ENCODE assay signal across 1 cellular context in the genomic region with DNA sequence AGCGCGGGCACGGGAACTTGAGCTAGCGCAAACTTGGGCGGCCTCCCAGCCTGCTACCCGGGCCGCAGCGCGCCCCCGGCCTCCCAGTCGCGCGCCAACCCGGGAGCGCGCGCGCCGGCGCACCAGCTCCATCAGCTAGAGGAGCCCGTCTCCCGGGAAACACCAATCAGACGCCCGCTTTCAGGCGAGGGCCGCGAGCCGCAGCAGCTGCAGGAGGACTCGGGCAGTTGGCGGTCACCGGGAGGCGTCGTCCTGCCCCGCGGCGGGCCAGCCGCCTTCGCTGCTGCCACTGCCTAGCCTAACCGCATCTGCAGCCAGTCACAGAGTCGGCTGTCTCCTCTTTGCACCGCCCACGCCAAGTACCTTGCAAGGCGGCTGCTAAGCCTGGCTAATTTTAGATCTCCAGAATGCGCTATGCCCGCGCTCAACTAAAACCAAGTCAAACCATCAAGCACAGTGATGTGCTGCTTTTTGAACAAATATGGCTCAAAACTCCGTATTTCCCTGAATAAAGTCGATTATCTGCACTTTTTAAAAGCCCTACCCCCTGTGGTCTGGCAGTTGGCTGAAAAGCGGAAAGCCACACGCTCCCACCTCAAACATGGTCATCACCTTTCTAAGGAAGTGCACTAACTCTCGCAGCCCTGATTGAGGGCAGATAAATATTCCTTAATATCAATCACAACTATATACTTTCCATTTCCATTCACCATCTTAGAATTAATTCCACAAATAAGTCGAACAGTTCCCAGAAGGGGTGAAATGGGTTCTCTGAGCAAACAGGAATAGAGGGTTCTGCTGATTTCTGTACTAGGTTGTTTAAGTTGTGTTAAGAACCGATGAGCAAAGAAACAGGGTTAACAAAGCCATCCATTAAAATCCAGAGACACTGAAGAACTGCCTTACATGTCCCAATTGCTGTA.
TF ChIP-seq lines count a peak whose summit lies in the region.

No MANE protein-coding gene starts in this region.

TF ChIP-seq in GM12878, 131 proteins besides CTCF, POLR2A, EP300 and RAD21 (continued from another document and continues in another):
- TF ChIP-seq ZBTB11 (CRISPR knock-in tag; IDR thresholded peaks at IDR 0.05) (no peak), BCLAF1 (IDR thresholded peaks at IDR 0.05) (no peak), NFYA (IDR thresholded peaks at IDR 0.05; ENCODE audit: borderline replicate concordance, low read depth, low read length) (no peak), BHLHE40 (IDR thresholded peaks at IDR 0.05; ENCODE audit: borderline replicate concordance in 1 of 2, low read depth in 2 of 2, low read length in 1 of 2) (peak in 1 of 2 experiments; percentile 20; a peak in 1 of 4 replicates), PAX5 (IDR thresholded peaks at IDR 0.05; ENCODE audit: borderline replicate concordance, low read depth, low read length) (no peak), SIN3A (IDR thresholded peaks at IDR 0.05; ENCODE audit: low read depth, low read length) (no peak), IKZF1 (conservative IDR thresholded peaks at IDR 0.05) (peak; percentile 47; the same call in 1 of the 2 replicates), FOXM1 (IDR thresholded peaks at IDR 0.05; ENCODE audit: low read depth, low read length) (no peak), GATAD2B (conservative IDR thresholded peaks at IDR 0.05; ENCODE audit: low read depth) (peak; percentile 36; the same call in 1 of the 2 replicates), POU2F2 (IDR thresholded peaks at IDR 0.05; ENCODE audit: borderline replicate concordance, low read depth, low read length) (no peak), NR2C2 (IDR thresholded peaks at IDR 0.05; ENCODE audit: borderline replicate concordance, control insufficient read depth, insufficient read length, low read depth) (no peak), RELA (IDR thresholded peaks at IDR 0.05; ENCODE audit: borderline replicate concordance, partially characterized antibody) (no peak), FOXK2 (IDR thresholded peaks at IDR 0.05) (no peak), PAX8 (IDR thresholded peaks at IDR 0.05) (no peak), EZH2 (IDR thresholded peaks at IDR 0.05; ENCODE audit: borderline replicate concordance, control insufficient read depth, low read depth, low read length) (no peak), POLR2AphosphoS5 (IDR thresholded peaks at IDR 0.05; ENCODE audit: low read length) (no peak), CREM (IDR thresholded peaks at IDR 0.05; ENCODE audit: low read depth) (no peak), NR2F1 (conservative IDR thresholded peaks at IDR 0.05) (no peak; the same call in 1 of the 2 replicates), TCF7 (IDR thresholded peaks at IDR 0.05; ENCODE audit: borderline replicate concordance) (no peak), SRF (IDR thresholded peaks at IDR 0.05; ENCODE audit: low read depth in 2 of 2, low read length in 2 of 2) (peak; percentile 60 to 65; a peak in 3 of 4 replicates), WRNIP1 (IDR thresholded peaks at IDR 0.05; ENCODE audit: borderline replicate concordance, low read depth, low read length) (no peak), JUNB (IDR thresholded peaks at IDR 0.05) (no peak), ZSCAN29 (IDR thresholded peaks at IDR 0.05) (no peak), MTA2 (IDR thresholded peaks at IDR 0.05; ENCODE audit: low read depth) (no peak), HDGF (IDR thresholded peaks at IDR 0.05) (no peak), E2F4 (IDR thresholded peaks at IDR 0.05; ENCODE audit: low read depth, low read length) (no peak), PML (IDR thresholded peaks at IDR 0.05; ENCODE audit: low read length) (no peak), ZNF274 (IDR thresholded peaks at IDR 0.05; ENCODE audit: insufficient read depth, insufficient read length) (no peak), SMARCA5 (IDR thresholded peaks at IDR 0.05) (no peak), PKNOX1 (IDR thresholded peaks at IDR 0.05) (peak; percentile 23; the same call in 1 of the 2 replicates), RB1 (IDR thresholded peaks at IDR 0.05; ENCODE audit: borderline replicate concordance) (0 out of 2 replicates have a peak, but pooled peaks have one; percentile 50), ESRRA (IDR thresholded peaks at IDR 0.05; ENCODE audit: low read length) (no peak), RBBP5 (conservative IDR thresholded peaks at IDR 0.05) (no peak), SMC3 (IDR thresholded peaks at IDR 0.05; ENCODE audit: borderline replicate concordance, low read length) (0 out of 2 replicates have a peak, but pooled peaks have one; percentile 6), CHD1 (IDR thresholded peaks at IDR 0.05; ENCODE audit: low read depth, low read length) (no peak), LARP7 (IDR thresholded peaks at IDR 0.05) (no peak), TCF12 (IDR thresholded peaks at IDR 0.05; ENCODE audit: low read depth, low read length) (0 out of 2 replicates have a peak, but pooled peaks have one; percentile 55), TARDBP (IDR thresholded peaks at IDR 0.05; ENCODE audit: borderline replicate concordance) (no peak), MXI1 (IDR thresholded peaks at IDR 0.05; ENCODE audit: low read depth, low read length) (no peak)
- TF ChIP-seq, protein P1, sequence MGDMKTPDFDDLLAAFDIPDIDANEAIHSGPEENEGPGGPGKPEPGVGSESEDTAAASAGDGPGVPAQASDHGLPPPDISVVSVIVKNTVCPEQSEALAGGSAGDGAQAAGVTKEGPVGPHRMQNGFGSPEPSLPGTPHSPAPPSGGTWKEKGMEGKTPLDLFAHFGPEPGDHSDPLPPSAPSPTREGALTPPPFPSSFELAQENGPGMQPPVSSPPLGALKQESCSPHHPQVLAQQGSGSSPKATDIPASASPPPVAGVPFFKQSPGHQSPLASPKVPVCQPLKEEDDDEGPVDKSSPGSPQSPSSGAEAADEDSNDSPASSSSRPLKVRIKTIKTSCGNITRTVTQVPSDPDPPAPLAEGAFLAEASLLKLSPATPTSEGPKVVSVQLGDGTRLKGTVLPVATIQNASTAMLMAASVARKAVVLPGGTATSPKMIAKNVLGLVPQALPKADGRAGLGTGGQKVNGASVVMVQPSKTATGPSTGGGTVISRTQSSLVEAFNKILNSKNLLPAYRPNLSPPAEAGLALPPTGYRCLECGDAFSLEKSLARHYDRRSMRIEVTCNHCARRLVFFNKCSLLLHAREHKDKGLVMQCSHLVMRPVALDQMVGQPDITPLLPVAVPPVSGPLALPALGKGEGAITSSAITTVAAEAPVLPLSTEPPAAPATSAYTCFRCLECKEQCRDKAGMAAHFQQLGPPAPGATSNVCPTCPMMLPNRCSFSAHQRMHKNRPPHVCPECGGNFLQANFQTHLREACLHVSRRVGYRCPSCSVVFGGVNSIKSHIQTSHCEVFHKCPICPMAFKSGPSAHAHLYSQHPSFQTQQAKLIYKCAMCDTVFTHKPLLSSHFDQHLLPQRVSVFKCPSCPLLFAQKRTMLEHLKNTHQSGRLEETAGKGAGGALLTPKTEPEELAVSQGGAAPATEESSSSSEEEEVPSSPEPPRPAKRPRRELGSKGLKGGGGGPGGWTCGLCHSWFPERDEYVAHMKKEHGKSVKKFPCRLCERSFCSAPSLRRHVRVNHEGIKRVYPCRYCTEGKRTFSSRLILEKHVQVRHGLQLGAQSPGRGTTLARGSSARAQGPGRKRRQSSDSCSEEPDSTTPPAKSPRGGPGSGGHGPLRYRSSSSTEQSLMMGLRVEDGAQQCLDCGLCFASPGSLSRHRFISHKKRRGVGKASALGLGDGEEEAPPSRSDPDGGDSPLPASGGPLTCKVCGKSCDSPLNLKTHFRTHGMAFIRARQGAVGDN (IDR thresholded peaks at IDR 0.05), result no peak
- TF ChIP-seq, protein P2, sequence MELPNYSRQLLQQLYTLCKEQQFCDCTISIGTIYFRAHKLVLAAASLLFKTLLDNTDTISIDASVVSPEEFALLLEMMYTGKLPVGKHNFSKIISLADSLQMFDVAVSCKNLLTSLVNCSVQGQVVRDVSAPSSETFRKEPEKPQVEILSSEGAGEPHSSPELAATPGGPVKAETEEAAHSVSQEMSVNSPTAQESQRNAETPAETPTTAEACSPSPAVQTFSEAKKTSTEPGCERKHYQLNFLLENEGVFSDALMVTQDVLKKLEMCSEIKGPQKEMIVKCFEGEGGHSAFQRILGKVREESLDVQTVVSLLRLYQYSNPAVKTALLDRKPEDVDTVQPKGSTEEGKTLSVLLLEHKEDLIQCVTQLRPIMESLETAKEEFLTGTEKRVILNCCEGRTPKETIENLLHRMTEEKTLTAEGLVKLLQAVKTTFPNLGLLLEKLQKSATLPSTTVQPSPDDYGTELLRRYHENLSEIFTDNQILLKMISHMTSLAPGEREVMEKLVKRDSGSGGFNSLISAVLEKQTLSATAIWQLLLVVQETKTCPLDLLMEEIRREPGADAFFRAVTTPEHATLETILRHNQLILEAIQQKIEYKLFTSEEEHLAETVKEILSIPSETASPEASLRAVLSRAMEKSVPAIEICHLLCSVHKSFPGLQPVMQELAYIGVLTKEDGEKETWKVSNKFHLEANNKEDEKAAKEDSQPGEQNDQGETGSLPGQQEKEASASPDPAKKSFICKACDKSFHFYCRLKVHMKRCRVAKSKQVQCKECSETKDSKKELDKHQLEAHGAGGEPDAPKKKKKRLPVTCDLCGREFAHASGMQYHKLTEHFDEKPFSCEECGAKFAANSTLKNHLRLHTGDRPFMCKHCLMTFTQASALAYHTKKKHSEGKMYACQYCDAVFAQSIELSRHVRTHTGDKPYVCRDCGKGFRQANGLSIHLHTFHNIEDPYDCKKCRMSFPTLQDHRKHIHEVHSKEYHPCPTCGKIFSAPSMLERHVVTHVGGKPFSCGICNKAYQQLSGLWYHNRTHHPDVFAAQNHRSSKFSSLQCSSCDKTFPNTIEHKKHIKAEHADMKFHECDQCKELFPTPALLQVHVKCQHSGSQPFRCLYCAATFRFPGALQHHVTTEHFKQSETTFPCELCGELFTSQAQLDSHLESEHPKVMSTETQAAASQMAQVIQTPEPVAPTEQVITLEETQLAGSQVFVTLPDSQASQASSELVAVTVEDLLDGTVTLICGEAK (IDR thresholded peaks at IDR 0.05; ENCODE audit: borderline replicate concordance), result no peak
- TF ChIP-seq, protein P3, sequence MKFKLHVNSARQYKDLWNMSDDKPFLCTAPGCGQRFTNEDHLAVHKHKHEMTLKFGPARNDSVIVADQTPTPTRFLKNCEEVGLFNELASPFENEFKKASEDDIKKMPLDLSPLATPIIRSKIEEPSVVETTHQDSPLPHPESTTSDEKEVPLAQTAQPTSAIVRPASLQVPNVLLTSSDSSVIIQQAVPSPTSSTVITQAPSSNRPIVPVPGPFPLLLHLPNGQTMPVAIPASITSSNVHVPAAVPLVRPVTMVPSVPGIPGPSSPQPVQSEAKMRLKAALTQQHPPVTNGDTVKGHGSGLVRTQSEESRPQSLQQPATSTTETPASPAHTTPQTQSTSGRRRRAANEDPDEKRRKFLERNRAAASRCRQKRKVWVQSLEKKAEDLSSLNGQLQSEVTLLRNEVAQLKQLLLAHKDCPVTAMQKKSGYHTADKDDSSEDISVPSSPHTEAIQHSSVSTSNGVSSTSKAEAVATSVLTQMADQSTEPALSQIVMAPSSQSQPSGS (IDR thresholded peaks at IDR 0.05; ENCODE audit: low read length), result no peak
